19 cellular contexts compared by ENCODE assay signal in genomic region chr1:16978139-16978538, GRCh38. TPM values are rescaled to one million over a fixed set of nuclear protein-coding genes. Genes with fewer than 3 reads are reported as not detected.
A peak's percentile ranks its signal among the peaks of the same experiment; 100 is the strongest.
DNase-seq lines count a peak whose midpoint lies in the region; ATAC-seq, FAIRE-seq and TF ChIP-seq lines count a peak whose summit lies in the region.
"Had no signal": no experiment of that assay in that cellular context is flagged by ENCODE, and none has a peak within 500 bp of the region (broad histone marks: within the 10 kb centered on the region; RNA-seq: fewer than 3 reads in every experiment).

No MANE protein-coding gene starts in this region.

- 0% methylated on average over 3 of the region's 4 CpGs for WGBS in HepG2 (ENCODE audit: low lambda C conversion rate)
- WGBS in right lobe of liver (ENCODE audit: insufficient coverage, low coverage, low lambda C conversion rate, missing lambda C conversion rate): 70% methylated on average over 2 of the region's 4 CpGs

- H3K27ac ChIP-seq in HepG2 (ENCODE audit: extremely low read length, insufficient read depth, low read length) (no peak overlapping the region), right lobe of liver (no peak overlapping the region), fibroblast of lung (ENCODE audit: insufficient read depth, low read length) (peak overlapping the region; percentile 83), osteoblast (ENCODE audit: low read depth, low read length) (peak overlapping the region; percentile 51), vagina (peak overlapping the region; percentile 88)
- no peak overlapping the region for H3K27ac ChIP-seq in CD8-positive, alpha-beta T cell (ENCODE audit: low read depth, low read length)

- H3K4me3 ChIP-seq in HepG2 (replicated peaks in 1 of 3; ENCODE audit: insufficient read depth in 1 of 3, low read depth in 2 of 3, low read length in 3 of 3): no peak overlapping the region
- no peak overlapping the region for H3K4me3 ChIP-seq in right lobe of liver
- H3K4me3 ChIP-seq in fibroblast of lung (replicated peaks in 1 of 4; ENCODE audit: control extremely low read depth in 1 of 4, insufficient read depth in 1 of 4, low read depth in 3 of 4, low read length in 4 of 4): peak overlapping the region in 2 of 4 experiments; percentile 21 to 74
- H3K4me3 ChIP-seq in osteoblast (ENCODE audit: insufficient read depth, low read length): no peak overlapping the region
- peak overlapping the region in 1 of 2 donors; percentile 51 for H3K4me3 ChIP-seq in vagina
- H3K4me3 ChIP-seq in CD8-positive, alpha-beta T cell (ENCODE audit: low read depth, low read length): no peak overlapping the region
- H3K4me3 ChIP-seq: gastrocnemius medialis, K562, prostate gland had no signal

- TF ChIP-seq POLR2A in HepG2 (IDR thresholded peaks at IDR 0.05; ENCODE audit: insufficient read depth in 1 of 2, low read depth in 2 of 2, low read length in 2 of 2): no peak
- no peak for TF ChIP-seq POLR2A in right lobe of liver (IDR thresholded peaks at IDR 0.05)
- no peak for TF ChIP-seq POLR2A in vagina (IDR thresholded peaks at IDR 0.05)

- no peaks in the 10 kb centered on the region for H3K36me3 Mint-ChIP-seq in CD8-positive, alpha-beta T cell

- ATAC-seq in HepG2: peak; percentile 19
- ATAC-seq in right lobe of liver: no peak
- no peak for ATAC-seq in HG03039 (IDR thresholded peaks at IDR 0.05; ENCODE audit: unreplicated experiment)
- ATAC-seq in CD8-positive, alpha-beta T cell: no peak
- ATAC-seq: activated CD8-positive, alpha-beta T cell treated with anti-CD3 and anti-CD28 coated beads, Interleukin-2, amount 10 ng/mL, durations not matched to agents 7 days and 5 days; effector memory CD8-positive, alpha-beta T cell had no signal

- H3K9ac ChIP-seq in HepG2 (ENCODE audit: insufficient read depth, low read depth, low read length): no peak overlapping the region
- no peak overlapping the region for H3K9ac ChIP-seq in fibroblast of lung (ENCODE audit: insufficient read depth, low read length)

- no TSS peak for BruUV-seq in HepG2 (replicated peaks; lab: Mats Ljungman, UMichigan)

- H3K4me1 ChIP-seq in HepG2 (ENCODE audit: insufficient read depth, low read length) (peaks cover 31% of the 10 kb centered on the region), right lobe of liver (no peaks in the 10 kb centered on the region), fibroblast of lung (ENCODE audit: control insufficient read depth, extremely low read depth, insufficient read depth, low read length) (peaks cover 21% of the 10 kb centered on the region), osteoblast (ENCODE audit: insufficient read depth, low read length) (peaks cover 34% of the 10 kb centered on the region), vagina (peaks cover 43% of the 10 kb centered on the region)
- H3K4me1 ChIP-seq in CD8-positive, alpha-beta T cell (ENCODE audit: insufficient read depth, low read length): no peaks in the 10 kb centered on the region
- H3K4me1 ChIP-seq: gastrocnemius medialis, prostate gland had no signal

- in situ Hi-C loops in HepG2 (cut with HindIII; ENCODE audit: extremely low pct_ligation_motif_present, low pct_unique_long_range_greater_than_20kb): no loop called here

- TF ChIP-seq EP300 in HepG2 (IDR thresholded peaks at IDR 0.05; ENCODE audit: low read depth in 2 of 2, low read length in 2 of 2) (no peak), HepG2 (CRISPR knock-in tag; IDR thresholded peaks at IDR 0.05; ENCODE audit: borderline replicate concordance) (no peak)

- no peak overlapping the region for H3K4me3 Mint-ChIP-seq in CD8-positive, alpha-beta T cell
- H3K4me3 Mint-ChIP-seq: activated CD8-positive, alpha-beta T cell treated with anti-CD3 and anti-CD28 coated beads, Interleukin-2, amount 10 ng/mL, durations not matched to agents 7 days and 5 days had no signal

- no peak overlapping the region for H3K4me2 ChIP-seq in HepG2 (ENCODE audit: low read depth, low read length)
- peak overlapping the region; percentile 86 for H3K4me2 ChIP-seq in fibroblast of lung (ENCODE audit: extremely low read depth, insufficient read depth, low read length)
- peak overlapping the region; percentile 83 for H3K4me2 ChIP-seq in osteoblast (ENCODE audit: insufficient read depth, low read length)

- TF ChIP-seq CTCF in HepG2 (CRISPR knock-in tag; IDR thresholded peaks at IDR 0.05) (no peak), right lobe of liver (IDR thresholded peaks at IDR 0.05) (no peak), fibroblast of lung (conservative IDR thresholded peaks at IDR 0.05 in 1 of 2, IDR thresholded peaks at IDR 0.05 in 1 of 2; ENCODE audit: low read depth in 1 of 2, low read length in 2 of 2) (no peak), osteoblast (IDR thresholded peaks at IDR 0.05; ENCODE audit: extremely low read depth, low read depth, low read length) (no peak), vagina (IDR thresholded peaks at IDR 0.05) (no peak)
- TF ChIP-seq CTCF in CD8-positive, alpha-beta T cell (IDR thresholded peaks at IDR 0.05): no peak

- peaks cover 4 to 32% of the 10 kb centered on the region in 2 experiments; a peak in 4 of 5 replicates for H3K27me3 ChIP-seq in HepG2 (ENCODE audit: control insufficient read depth in 1 of 2, insufficient read depth in 2 of 2, low read length in 2 of 2)
- H3K27me3 ChIP-seq in right lobe of liver: no peaks in the 10 kb centered on the region
- H3K27me3 ChIP-seq in fibroblast of lung (ENCODE audit: control insufficient read depth, insufficient read depth, low read length): no peaks in the 10 kb centered on the region
- H3K27me3 ChIP-seq in osteoblast (ENCODE audit: insufficient read depth, low read length): no peaks in the 10 kb centered on the region
- H3K27me3 ChIP-seq in vagina: no peaks in the 10 kb centered on the region
- peaks cover 6% of the 10 kb centered on the region for H3K27me3 ChIP-seq in CD8-positive, alpha-beta T cell (ENCODE audit: insufficient read depth, low read length)

- CTCF ChIA-PET in HepG2 (lab: Yijun Ruan, JAX; ENCODE audit: low intra/inter-chr PET ratio, low total read pairs): no interaction called here
- CTCF ChIA-PET in CD8-positive, alpha-beta T cell (lab: Charles Lee): interaction anchor here (0.7 to 1.1 kb wide), 2 partner anchors 17 to 26 kb away, joined by 3 to 5 read pairs; no protein-coding TSS in a partner anchor

- H3K9me3 Mint-ChIP-seq in CD8-positive, alpha-beta T cell: no peaks in the 10 kb centered on the region
- H3K9me3 Mint-ChIP-seq: effector memory CD8-positive, alpha-beta T cell had no signal

- H3K9me3 ChIP-seq in HepG2 (ENCODE audit: low read length) (no peaks in the 10 kb centered on the region), right lobe of liver (no peaks in the 10 kb centered on the region), fibroblast of lung (ENCODE audit: control insufficient read depth, insufficient read depth, low read depth, low read length) (no peaks in the 10 kb centered on the region), osteoblast (ENCODE audit: low read depth, low read length) (no peaks in the 10 kb centered on the region), vagina (no peaks in the 10 kb centered on the region)
- no peaks in the 10 kb centered on the region for H3K9me3 ChIP-seq in CD8-positive, alpha-beta T cell (ENCODE audit: low read length)
- H3K9me3 ChIP-seq: gastrocnemius medialis, prostate gland had no signal

- TF ChIP-seq RAD21 in HepG2 (CRISPR knock-in tag; IDR thresholded peaks at IDR 0.05): no peak

- H4K20me1 ChIP-seq in HepG2 (ENCODE audit: insufficient read depth, low read length) (no peaks in the 10 kb centered on the region), fibroblast of lung (ENCODE audit: control insufficient read depth, extremely low read depth, insufficient read depth, low read length) (no peaks in the 10 kb centered on the region), osteoblast (ENCODE audit: insufficient read depth, low read length) (peaks cover 30% of the 10 kb centered on the region)

- no peak overlapping the region for H2AFZ ChIP-seq in HepG2 (ENCODE audit: low read length)
- no peak overlapping the region for H2AFZ ChIP-seq in fibroblast of lung (ENCODE audit: low read length)
- H2AFZ ChIP-seq in osteoblast (ENCODE audit: low read length): no peak overlapping the region

- FAIRE-seq in HepG2 (lab: Jason Lieb, UNC): no peak
- FAIRE-seq: D721Med, K562 had no signal

- no peak for DNase-seq in HepG2 (ENCODE audit: low spot score)
- DNase-seq in right lobe of liver: no peak
- DNase-seq in fibroblast of lung (ENCODE audit: low read depth in 2 of 2): no peak
- no peak for DNase-seq in osteoblast (ENCODE audit: insufficient read length, low spot score, missing footprints)
- DNase-seq in vagina (ENCODE audit: extremely low spot score in 2 of 2): no peak
- no peak for DNase-seq in stimulated activated CD4-positive, alpha-beta T cell treated with anti-CD3 and anti-CD28 coated beads, Interleukin-12 subunit alpha, Interleukin-12 subunit beta, amount 100 ng/mL, for 4 hours
- DNase-seq in CD8-positive, alpha-beta T cell: no peak
- DNase-seq: ACHN; activated CD8-positive, alpha-beta T cell treated with anti-CD3 and anti-CD28 coated beads, Interleukin-2, amount 10 ng/mL, durations not matched to agents 7 days and 5 days; activated effector memory CD4-positive, alpha-beta T cell treated with Interleukin-2 at 50 U/mL for 16 hours; effector memory CD8-positive, alpha-beta T cell; gastrocnemius medialis; GOT3; NCI-H1417 treated with DMSO at 0.1 percent for 48 hours; NCI-H2227 treated with DMSO at 0.1 percent for 48 hours had no signal

- H3K27me3 Mint-ChIP-seq in CD8-positive, alpha-beta T cell (ENCODE audit: low read depth): peaks cover 15% of the 10 kb centered on the region

- H3K79me2 ChIP-seq in HepG2 (ENCODE audit: insufficient read depth, low read length) (no peaks in the 10 kb centered on the region), fibroblast of lung (ENCODE audit: control insufficient read depth, insufficient read depth, low read length) (peaks cover 10% of the 10 kb centered on the region), osteoblast (ENCODE audit: insufficient read depth, low read length) (peaks cover 24% of the 10 kb centered on the region)

- H3K36me3 ChIP-seq in HepG2 (replicated peaks in 1 of 2; ENCODE audit: control insufficient read depth in 1 of 2, insufficient read depth in 2 of 2, low read length in 2 of 2) (no peaks in the 10 kb centered on the region), right lobe of liver (no peaks in the 10 kb centered on the region), fibroblast of lung (ENCODE audit: control insufficient read depth, insufficient read depth, low read length) (peaks cover 1% of the 10 kb centered on the region), osteoblast (ENCODE audit: insufficient read depth, low read length) (peaks cover 18% of the 10 kb centered on the region), vagina (no peaks in the 10 kb centered on the region)
- H3K36me3 ChIP-seq in CD8-positive, alpha-beta T cell (ENCODE audit: insufficient read depth, low read length): no peaks in the 10 kb centered on the region
- H3K36me3 ChIP-seq: gastrocnemius medialis, prostate gland had no signal

- H3K4me1 Mint-ChIP-seq in CD8-positive, alpha-beta T cell (ENCODE audit: low read depth): peaks cover 6% of the 10 kb centered on the region

- intact Hi-C loops in HepG2 (cut with micrococcal nuclease; ENCODE audit: unreplicated experiment): no loop called here
- intact Hi-C loops in right lobe of liver (cut with DNase I): no loop called here
- intact Hi-C loops in vagina (cut with DNase I): no loop called here
- intact Hi-C loops in CD8-positive, alpha-beta T cell (cut with DNase I, micrococcal nuclease): no loop called here

- POLR2A ChIA-PET in HepG2 (lab: Yijun Ruan, JAX): no interaction called here
- POLR2A ChIA-PET in CD8-positive, alpha-beta T cell (lab: Charles Lee): no interaction called here

- H3K27ac Mint-ChIP-seq in CD8-positive, alpha-beta T cell: no peak overlapping the region
- H3K27ac Mint-ChIP-seq: activated CD8-positive, alpha-beta T cell treated with anti-CD3 and anti-CD28 coated beads, Interleukin-2, amount 10 ng/mL, durations not matched to agents 7 days and 5 days had no signal

RNA-seq across cellular contexts. Expression of gene MFAP2, which starts 2.3 kb away (rescaled TPM):
- total RNA-seq in HepG2 (2016; rRNA removed; fragmentation: Illumina TruSeq; extraction: Trizol) (0.21 and 1.1 TPM in 2 replicates), right lobe of liver (1 to 10 TPM in 2 of 6 experiments, under 1 TPM in 1, not detected in 3; 0.35 to 1.3 (median 1.2) TPM), fibroblast of lung (10.0 and 16.2 TPM in 2 replicates), osteoblast (61.2 and 72.2 TPM in 2 replicates), vagina (51.1 TPM)
- 0.40 and 0.62 TPM in 2 replicates for total RNA-seq in HepG2 (2016; cell fraction: cytosol; rRNA removed; fragmentation: Illumina TruSeq; extraction: Trizol; ENCODE audit: low read depth)
- 0.27 and 0.93 TPM in 2 replicates for total RNA-seq in HepG2 (2016; cell fraction: insoluble cytoplasmic fraction; rRNA removed; fragmentation: Illumina TruSeq; extraction: Trizol)
- 0.37 and 0.38 TPM in 2 replicates for total RNA-seq in HepG2 (2016; cell fraction: membrane; rRNA removed; fragmentation: Illumina TruSeq; extraction: Trizol)
- total RNA-seq in HepG2 (2016; cell fraction: nucleus; rRNA removed; fragmentation: Illumina TruSeq; extraction: Trizol): 0.66 and 1.8 TPM in 2 replicates
- polyA plus RNA-seq in HepG2 (2011; rRNA removed) (1.4 and 2.1 TPM in 2 replicates), fibroblast of lung (14.1 and 40.4 TPM in 2 replicates)
- 1.5 and 1.8 TPM in 2 replicates for polyA plus RNA-seq in HepG2 (2011; cell fraction: cytosol; rRNA removed)
- polyA plus RNA-seq in HepG2 (2011; cell fraction: nucleus; rRNA removed): 3.8 and 4.2 TPM in 2 replicates
- 1.1 and 1.6 TPM in 2 replicates for polyA plus RNA-seq in HepG2 (2012)
- polyA plus RNA-seq in HepG2 (2016; cell fraction: cytosol; fragmentation: Illumina TruSeq; extraction: Trizol; ENCODE audit: low read depth): 1.2 and 1.3 TPM in 2 replicates
- polyA plus RNA-seq in HepG2 (2016; cell fraction: insoluble cytoplasmic fraction; fragmentation: Illumina TruSeq; extraction: Trizol; ENCODE audit: low read depth): 0.25 and 0.36 TPM in 2 replicates
- polyA plus RNA-seq in HepG2 (2016; cell fraction: membrane; fragmentation: Illumina TruSeq; extraction: Trizol; ENCODE audit: low read depth): 0.59 and 0.74 TPM in 2 replicates
- 1.4 and 2.5 TPM in 2 replicates for polyA plus RNA-seq in HepG2 (2016; cell fraction: nucleus; fragmentation: Illumina TruSeq; extraction: Trizol; ENCODE audit: insufficient read depth, low read depth)
- polyA minus RNA-seq in HepG2 (2011; rRNA and poly(A)+ RNA removed; ENCODE audit: low replicate concordance): 1.7 TPM in 1 of 2 replicates, not detected in the other
- 0.62 TPM in 1 of 2 replicates, not detected in the other for polyA minus RNA-seq in HepG2 (2011; cell fraction: cytosol; rRNA and poly(A)+ RNA removed)
- polyA minus RNA-seq in HepG2 (2011; cell fraction: nucleus; rRNA and poly(A)+ RNA removed): 1.4 TPM in 1 of 2 replicates, not detected in the other
- polyA plus RNA-seq in fibroblast of lung (2012): 18.9 and 62.7 TPM in 2 replicates
- 22.1 and 79.0 TPM in 2 replicates for polyA minus RNA-seq in fibroblast of lung (ENCODE audit: low replicate concordance)
- total RNA-seq in CD8-positive, alpha-beta T cell: not detected
- total RNA-seq: activated CD8-positive, alpha-beta T cell treated with anti-CD3 and anti-CD28 coated beads, Interleukin-2, amount 10 ng/mL, durations not matched to agents 7 days and 5 days; K562 had no signal
- polyA plus RNA-seq: K562 had no signal

RNA-seq across cellular contexts. Expression of gene ATP13A2, which starts 33.6 kb away (rescaled TPM):
- total RNA-seq in HepG2 (2016; rRNA removed; fragmentation: Illumina TruSeq; extraction: Trizol) (14.4 and 16.2 TPM in 2 replicates), right lobe of liver (10 to 100 TPM in 3 of 6 experiments, 1 to 10 TPM in 3; 5.0 to 12.5 (median 9.2) TPM), fibroblast of lung (7.7 and 10.9 TPM in 2 replicates), osteoblast (30.6 and 34.4 TPM in 2 replicates), vagina (31.7 TPM)
- total RNA-seq in HepG2 (2016; cell fraction: cytosol; rRNA removed; fragmentation: Illumina TruSeq; extraction: Trizol; ENCODE audit: low read depth): 3.0 and 3.3 TPM in 2 replicates
- total RNA-seq in HepG2 (2016; cell fraction: insoluble cytoplasmic fraction; rRNA removed; fragmentation: Illumina TruSeq; extraction: Trizol): 8.8 and 17.7 TPM in 2 replicates
- 9.8 and 12.1 TPM in 2 replicates for total RNA-seq in HepG2 (2016; cell fraction: membrane; rRNA removed; fragmentation: Illumina TruSeq; extraction: Trizol)
- 17.5 and 18.8 TPM in 2 replicates for total RNA-seq in HepG2 (2016; cell fraction: nucleus; rRNA removed; fragmentation: Illumina TruSeq; extraction: Trizol)
- polyA plus RNA-seq in HepG2 (2011; rRNA removed) (13.2 and 20.1 TPM in 2 replicates), fibroblast of lung (6.5 and 9.2 TPM in 2 replicates)
- 10.6 and 20.7 TPM in 2 replicates for polyA plus RNA-seq in HepG2 (2011; cell fraction: cytosol; rRNA removed)
- 55.3 TPM in 2 replicates for polyA plus RNA-seq in HepG2 (2011; cell fraction: nucleus; rRNA removed)
- 12.3 and 21.9 TPM in 2 replicates for polyA plus RNA-seq in HepG2 (2012)
- 4.2 and 5.1 TPM in 2 replicates for polyA plus RNA-seq in HepG2 (2016; cell fraction: cytosol; fragmentation: Illumina TruSeq; extraction: Trizol; ENCODE audit: low read depth)
- 10.4 and 14.1 TPM in 2 replicates for polyA plus RNA-seq in HepG2 (2016; cell fraction: insoluble cytoplasmic fraction; fragmentation: Illumina TruSeq; extraction: Trizol; ENCODE audit: low read depth)
- 8.9 and 9.5 TPM in 2 replicates for polyA plus RNA-seq in HepG2 (2016; cell fraction: membrane; fragmentation: Illumina TruSeq; extraction: Trizol; ENCODE audit: low read depth)
- 30.5 and 36.7 TPM in 2 replicates for polyA plus RNA-seq in HepG2 (2016; cell fraction: nucleus; fragmentation: Illumina TruSeq; extraction: Trizol; ENCODE audit: insufficient read depth, low read depth)
- polyA minus RNA-seq in HepG2 (2011; rRNA and poly(A)+ RNA removed; ENCODE audit: low replicate concordance): 32.4 and 84.8 TPM in 2 replicates
- polyA minus RNA-seq in HepG2 (2011; cell fraction: cytosol; rRNA and poly(A)+ RNA removed): 26.9 and 31.8 TPM in 2 replicates
- 9.3 and 18.5 TPM in 2 replicates for polyA minus RNA-seq in HepG2 (2011; cell fraction: nucleus; rRNA and poly(A)+ RNA removed)
- 16.5 and 20.6 TPM in 2 replicates for polyA plus RNA-seq in fibroblast of lung (2012)
- polyA minus RNA-seq in fibroblast of lung (ENCODE audit: low replicate concordance): 46.7 and 86.9 TPM in 2 replicates
- 10 to 100 TPM; 23.4 to 24.2 TPM for total RNA-seq in CD8-positive, alpha-beta T cell

RNA-seq across cellular contexts. Expression of gene CROCC, which starts 56.4 kb away (rescaled TPM):
- total RNA-seq in HepG2 (2016; rRNA removed; fragmentation: Illumina TruSeq; extraction: Trizol) (2.6 and 7.8 TPM in 2 replicates), right lobe of liver (10 to 100 TPM in 3 of 6 experiments, 1 to 10 TPM in 3; 6.5 to 12.7 (median 9.4) TPM), fibroblast of lung (20.3 and 22.3 TPM in 2 replicates), osteoblast (15.0 and 20.3 TPM in 2 replicates), vagina (31.9 TPM)
- total RNA-seq in HepG2 (2016; cell fraction: cytosol; rRNA removed; fragmentation: Illumina TruSeq; extraction: Trizol; ENCODE audit: low read depth): 3.6 and 4.0 TPM in 2 replicates
- 2.9 and 8.4 TPM in 2 replicates for total RNA-seq in HepG2 (2016; cell fraction: insoluble cytoplasmic fraction; rRNA removed; fragmentation: Illumina TruSeq; extraction: Trizol)
- total RNA-seq in HepG2 (2016; cell fraction: membrane; rRNA removed; fragmentation: Illumina TruSeq; extraction: Trizol): 2.6 and 3.1 TPM in 2 replicates
- total RNA-seq in HepG2 (2016; cell fraction: nucleus; rRNA removed; fragmentation: Illumina TruSeq; extraction: Trizol): 8.6 and 11.9 TPM in 2 replicates
- polyA plus RNA-seq in HepG2 (2011; rRNA removed) (15.5 and 16.6 TPM in 2 replicates), fibroblast of lung (3.6 and 3.8 TPM in 2 replicates)
- polyA plus RNA-seq in HepG2 (2011; cell fraction: cytosol; rRNA removed): 3.4 and 5.7 TPM in 2 replicates
- 81.7 and 94.3 TPM in 2 replicates for polyA plus RNA-seq in HepG2 (2011; cell fraction: nucleus; rRNA removed)
- 6.3 and 6.8 TPM in 2 replicates for polyA plus RNA-seq in HepG2 (2012)
- polyA plus RNA-seq in HepG2 (2016; cell fraction: cytosol; fragmentation: Illumina TruSeq; extraction: Trizol; ENCODE audit: low read depth): 0.84 and 0.97 TPM in 2 replicates
- polyA plus RNA-seq in HepG2 (2016; cell fraction: insoluble cytoplasmic fraction; fragmentation: Illumina TruSeq; extraction: Trizol; ENCODE audit: low read depth): 2.3 and 2.7 TPM in 2 replicates
- 1.2 and 1.7 TPM in 2 replicates for polyA plus RNA-seq in HepG2 (2016; cell fraction: membrane; fragmentation: Illumina TruSeq; extraction: Trizol; ENCODE audit: low read depth)
- 42.1 and 44.2 TPM in 2 replicates for polyA plus RNA-seq in HepG2 (2016; cell fraction: nucleus; fragmentation: Illumina TruSeq; extraction: Trizol; ENCODE audit: insufficient read depth, low read depth)
- polyA minus RNA-seq in HepG2 (2011; rRNA and poly(A)+ RNA removed; ENCODE audit: low replicate concordance): 18.9 and 23.5 TPM in 2 replicates
- 3.0 and 3.3 TPM in 2 replicates for polyA minus RNA-seq in HepG2 (2011; cell fraction: cytosol; rRNA and poly(A)+ RNA removed)
- 22.1 and 23.3 TPM in 2 replicates for polyA minus RNA-seq in HepG2 (2011; cell fraction: nucleus; rRNA and poly(A)+ RNA removed)
- polyA plus RNA-seq in fibroblast of lung (2012): 5.5 and 6.7 TPM in 2 replicates
- polyA minus RNA-seq in fibroblast of lung (ENCODE audit: low replicate concordance): 4.7 and 5.8 TPM in 2 replicates
- 10 to 100 TPM; 51.2 to 54.0 TPM for total RNA-seq in CD8-positive, alpha-beta T cell

Comparison
In these comparisons a context has a peak if more than half of its experiments do, and no peak if none do; other contexts are left out.
1. H3K27ac ChIP-seq: peak in fibroblast of lung (single experiment), osteoblast (single experiment) and vagina (single experiment); none in HepG2 (single experiment), right lobe of liver (0 of 3) and CD8-positive, alpha-beta T cell (single experiment).